In genomic region chr10:127424594-127425264, GRCh38 we compare ENCODE assay signal across 20 cellular contexts.
A peak's percentile ranks its signal among the peaks of the same experiment; 100 is the strongest.
DNase-seq lines count a peak whose midpoint lies in the region; ATAC-seq and TF ChIP-seq lines count a peak whose summit lies in the region.
"Had no signal": no experiment of that assay in that cellular context is flagged by ENCODE, and none has a peak within 500 bp of the region (broad histone marks: within the 10 kb centered on the region; RNA-seq: fewer than 3 reads in every experiment).

No MANE protein-coding gene starts in this region.

- WGBS in aorta, 2 donors, result 58 to 66% methylated on average over 12 of the region's 12 CpGs

- H3K4me3 ChIP-seq in right atrium auricular region, result no peak overlapping the region
- no peak overlapping the region for H3K4me3 ChIP-seq in lower lobe of right lung
- H3K4me3 ChIP-seq in aorta (ENCODE audit: low read length in 2 of 2), result no peak overlapping the region
- H3K4me3 ChIP-seq: transverse colon had no signal

- H3K27me3 ChIP-seq in right atrium auricular region (no peaks in the 10 kb centered on the region), lower lobe of right lung (ENCODE audit: low read depth) (no peaks in the 10 kb centered on the region), aorta (ENCODE audit: control insufficient read depth in 1 of 2, insufficient read depth in 2 of 2, low read length in 1 of 2) (no peaks in the 10 kb centered on the region)
- H3K27me3 ChIP-seq: foreskin keratinocyte, transverse colon had no signal

- H3K9me3 ChIP-seq in right atrium auricular region (no peaks in the 10 kb centered on the region), lower lobe of right lung (no peaks in the 10 kb centered on the region), aorta (ENCODE audit: control insufficient read depth, low read length) (no peaks in the 10 kb centered on the region)
- H3K9me3 ChIP-seq: transverse colon had no signal

- ATAC-seq in Right ventricle myocardium inferior (peak; percentile 78), lower lobe of right lung (peak; percentile 33 to 65), aorta (ENCODE audit: low FRiP score) (peak; percentile 66), HG03432 (IDR thresholded peaks at IDR 0.05; ENCODE audit: unreplicated experiment) (no peak), HG03097 (IDR thresholded peaks at IDR 0.05; ENCODE audit: low FRiP score, unreplicated experiment) (no peak)
- ATAC-seq: activated CD4-positive, CD25-positive, alpha-beta regulatory T cell treated with anti-CD3 and anti-CD28 coated beads, Interleukin-2, amount 50 U/mL, for 24 hours; activated T-helper 17 cell treated with anti-CD3 and anti-CD28 coated beads, Interleukin-2, amount 50 U/mL, for 72 hours; effector memory CD8-positive, alpha-beta T cell; foreskin keratinocyte; natural killer cell treated with Interleukin-12 subunit alpha and Interleukin-12 subunit beta and Interleukin-15 and Interleukin-18, amount 100 ng/mL, for 72 hours; stimulated activated naive CD8-positive, alpha-beta T cell treated with anti-CD3 and anti-CD28 coated beads, Interleukin-15, Interleukin-2, amounts not matched to agents 100 U/mL and 50 U/mL, for 24 hours had no signal

- H3K4me1 ChIP-seq in right atrium auricular region, result no peaks in the 10 kb centered on the region
- H3K4me1 ChIP-seq in lower lobe of right lung, result no peaks in the 10 kb centered on the region
- H3K4me1 ChIP-seq in aorta (ENCODE audit: control insufficient read depth in 1 of 2, insufficient read depth in 2 of 2, low read length in 2 of 2), result no peaks in the 10 kb centered on the region
- H3K4me1 ChIP-seq: foreskin keratinocyte, transverse colon had no signal

- DNase-seq in Right ventricle myocardium inferior (ENCODE audit: missing footprints) (no peak), right atrium auricular region (ENCODE audit: low spot score) (no peak), epidermal melanocyte (ENCODE audit: insufficient read length, low spot score) (peak; percentile 26), lower lobe of right lung (no peak), aorta (no peak)
- no peak for DNase-seq in stimulated activated CD4-positive, alpha-beta T cell treated with anti-CD3 and anti-CD28 coated beads, Interleukin-12 subunit alpha, Interleukin-12 subunit beta, amount 100 ng/mL, for 4 hours
- DNase-seq: CD4-positive, alpha-beta memory T cell; central memory CD4-positive, alpha-beta T cell; effector memory CD8-positive, alpha-beta T cell; foreskin keratinocyte; NCI-H146; NCI-H446 treated with DMSO at 0.1 percent for 48 hours; stimulated activated naive CD8-positive, alpha-beta T cell treated with anti-CD3 and anti-CD28 coated beads, Interleukin-15, Interleukin-2, amounts not matched to agents 100 U/mL and 50 U/mL, for 24 hours; T-helper 9 cell; transverse colon had no signal

- TF ChIP-seq CTCF in right atrium auricular region (IDR thresholded peaks at IDR 0.05), result no peak
- TF ChIP-seq CTCF in lower lobe of right lung (IDR thresholded peaks at IDR 0.05), result no peak

- H3K36me3 ChIP-seq in right atrium auricular region (peaks cover 22% of the 10 kb centered on the region), lower lobe of right lung (peaks cover 55% of the 10 kb centered on the region), aorta (ENCODE audit: control insufficient read depth in 1 of 2, insufficient read depth in 2 of 2, low read length in 1 of 2) (peaks cover 0 to 6% of the 10 kb centered on the region in 2 donors)

- intact Hi-C loops in Right ventricle myocardium inferior (cut with DNase I), result no loop called here
- intact Hi-C loops in lower lobe of right lung (cut with DNase I), result no loop called here
- intact Hi-C loops in aorta (cut with DNase I), result no loop called here

- no peak overlapping the region for H3K27ac ChIP-seq in right atrium auricular region
- H3K27ac ChIP-seq in lower lobe of right lung, result no peak overlapping the region
- no peak overlapping the region for H3K27ac ChIP-seq in aorta (ENCODE audit: low read depth in 1 of 2, low read length in 2 of 2)
- H3K27ac ChIP-seq: foreskin keratinocyte, transverse colon had no signal

Comparison
In these comparisons a context has a peak if more than half of its experiments do, and no peak if none do; other contexts are left out.
1. ATAC-seq: peak in Right ventricle myocardium inferior (single experiment), lower lobe of right lung (2 of 2) and aorta (single experiment); none in HG03432 (single experiment) and HG03097 (single experiment).